Comparison of ENCODE assay signal across 13 cellular contexts in genomic region chr2:6139916-6140315, GRCh38.
DNase-seq lines count a peak whose midpoint lies in the region.
"Had no signal": no experiment of that assay in that cellular context is flagged by ENCODE, and none has a peak within 500 bp of the region (broad histone marks: within the 10 kb centered on the region; RNA-seq: fewer than 3 reads in every experiment).

No MANE protein-coding gene starts in this region.

- DNase-seq in DMS153 (lab: John Stamatoyannopoulos, UW) (peak; percentile 36), DMS153 treated with DMSO at 0.1 percent for 48 hours (lab: John Stamatoyannopoulos, UW; ENCODE audit: unreplicated experiment) (no peak), DMS53 treated with DMSO at 0.1 percent for 48 hours (lab: John Stamatoyannopoulos, UW; ENCODE audit: unreplicated experiment) (peak; percentile 42), SHP77 (lab: John Stamatoyannopoulos, UW) (peak; percentile 17 to 24), NCI-H345 treated with DMSO at 0.1 percent for 48 hours (lab: John Stamatoyannopoulos, UW; ENCODE audit: unreplicated experiment) (no peak), NCI-H187 (lab: John Stamatoyannopoulos, UW) (no peak)
- no peak for DNase-seq in activated naive CD4-positive, alpha-beta T cell treated with anti-CD3 and anti-CD28 coated beads, Interleukin-2, amount 50 U/mL, for 16 hours
- DNase-seq: 8988T; CD4-positive, alpha-beta memory T cell; DMS79; GDM1; HCEC 1CT; IMR-90 had no signal

Comparison
In these comparisons a context has a peak if more than half of its experiments do, and no peak if none do; other contexts are left out.
1. DNase-seq: peak in DMS153 (single experiment), DMS53 treated with DMSO at 0.1 percent for 48 hours (single experiment) and SHP77 (2 of 2); none in DMS153 treated with DMSO at 0.1 percent for 48 hours (single experiment), NCI-H345 treated with DMSO at 0.1 percent for 48 hours (single experiment), activated naive CD4-positive, alpha-beta T cell treated with anti-CD3 and anti-CD28 coated beads, Interleukin-2, amount 50 U/mL, for 16 hours (single experiment) and NCI-H187 (0 of 2).